ENCODE assay signal across 32 cellular contexts in genomic region chr18:61714421-61714820, GRCh38.
"Had no signal": no experiment of that assay in that cellular context is flagged by ENCODE, and none has a peak within 500 bp of the region (broad histone marks: within the 10 kb centered on the region; RNA-seq: fewer than 3 reads in every experiment).

No MANE protein-coding gene starts in this region.

- H3K36me3 ChIP-seq: adrenal gland, breast epithelium, MG63, SJCRH30 had no signal

- H3K9me3 ChIP-seq: adrenal gland, body of pancreas, breast epithelium, MG63, SJCRH30 had no signal

- DNase-seq: activated CD4-positive, alpha-beta memory T cell treated with anti-CD3 and anti-CD28 coated beads for 36 hours; activated CD4-positive, alpha-beta T cell treated with anti-CD3 and anti-CD28 coated beads for 36 hours; activated CD4-positive, alpha-beta T cell treated with anti-CD3 and anti-CD28 coated beads, Interleukin-2, amount 50 U/mL, for 1 hour; activated CD8-positive, alpha-beta memory T cell treated with anti-CD3 and anti-CD28 coated beads, Interleukin-2, amount 50 U/mL, for 4 hours; activated gamma-delta T cell treated with Interleukin-2 at 50 U/mL for 16 hours; activated naive CD4-positive, alpha-beta T cell treated with anti-CD3 and anti-CD28 coated beads for 36 hours; activated T-cell treated with anti-CD3 and anti-CD28 coated beads for 4 hours; activated T-cell treated with anti-CD3 and anti-CD28 coated beads, Interleukin-2, amount 50 U/mL, for 4 hours; adrenal gland; body of pancreas; Karpas-422; KBM-7; MG63; NCI-H1048; NCI-H1105 treated with DMSO at 0.1 percent for 48 hours; NCI-H1436; NCI-H1694; NCI-H1930; NCI-H2081 treated with DMSO at 0.1 percent for 48 hours; NCI-H226; NCI-H446 treated with DMSO at 0.1 percent for 48 hours; NCI-H524; SHP77; SJCRH30 had no signal

- H3K4me1 ChIP-seq: adrenal gland, breast epithelium, SJCRH30 had no signal

- H3K27ac ChIP-seq: adrenal gland, body of pancreas, breast epithelium, SJCRH30, SK-N-MC had no signal

- FAIRE-seq: astrocyte, TTC549 had no signal

- H3K27me3 ChIP-seq: adrenal gland, body of pancreas, breast epithelium, MG63, SJCRH30 had no signal

- H3K4me3 ChIP-seq: adrenal gland, body of pancreas, breast epithelium, MG63, SJCRH30, SK-N-MC had no signal

- ATAC-seq: activated CD4-positive, alpha-beta T cell treated with anti-CD3 and anti-CD28 coated beads for 36 hours; activated CD4-positive, CD25-positive, alpha-beta regulatory T cell treated with anti-CD3 and anti-CD28 coated beads, Interleukin-2, amount 50 U/mL, for 24 hours; activated naive CD4-positive, alpha-beta T cell treated with anti-CD3 and anti-CD28 coated beads, Interleukin-2, amount 50 U/mL, for 72 hours; activated T-cell treated with anti-CD3 and anti-CD28 coated beads, Interleukin-2, amount 50 U/mL, for 4 hours; body of pancreas; Panc1; WTC11 had no signal
